ENCODE assay signal across 1 cellular context in genomic region chr1:33433509-33434362, GRCh38.
TF ChIP-seq lines count a peak whose summit lies in the region.

No MANE protein-coding gene starts in this region.

TF ChIP-seq in HEK293, 187 proteins besides CTCF, POLR2A, EP300 and RAD21 (continued from another document and continues in another):
- TF ChIP-seq ZNF184 (tag by site-specific recombination; IDR thresholded peaks at IDR 0.05) (no peak), ZNF211 (tag by site-specific recombination; IDR thresholded peaks at IDR 0.05; ENCODE audit: low read depth) (no peak), ZNF707 (tag by site-specific recombination; IDR thresholded peaks at IDR 0.05) (no peak), ZBTB6 (tag by site-specific recombination; IDR thresholded peaks at IDR 0.05) (no peak), ZNF391 (tag by site-specific recombination; IDR thresholded peaks at IDR 0.05; ENCODE audit: borderline replicate concordance, low read depth) (no peak), ZNF175 (tag by site-specific recombination; IDR thresholded peaks at IDR 0.05) (no peak), PRDM6 (tag by site-specific recombination; IDR thresholded peaks at IDR 0.05) (peak; percentile 42; the same call in 1 of the 2 replicates), KLF8 (tag by site-specific recombination; IDR thresholded peaks at IDR 0.05) (peak; percentile 68), ZNF223 (tag by site-specific recombination; IDR thresholded peaks at IDR 0.05) (no peak), HIC1 (tag by site-specific recombination; IDR thresholded peaks at IDR 0.05) (peak; percentile 71), GLI4 (tag by site-specific recombination; IDR thresholded peaks at IDR 0.05) (no peak), YY1 (tag by site-specific recombination; IDR thresholded peaks at IDR 0.05) (no peak), ZNF791 (tag by site-specific recombination; IDR thresholded peaks at IDR 0.05) (0 out of 2 replicates have a peak, but pooled peaks have one; percentile 13), ZNF324 (tag by site-specific recombination; IDR thresholded peaks at IDR 0.05) (peak; percentile 92), ZNF776 (tag by site-specific recombination; IDR thresholded peaks at IDR 0.05; ENCODE audit: borderline replicate concordance) (no peak), ZXDB (tag by site-specific recombination; IDR thresholded peaks at IDR 0.05) (peak; percentile 35; the same call in 1 of the 2 replicates), ZFP69B (tag by site-specific recombination; IDR thresholded peaks at IDR 0.05) (0 out of 2 replicates have a peak, but pooled peaks have one; percentile 26), ZNF174 (tag by site-specific recombination; IDR thresholded peaks at IDR 0.05) (no peak), ZNF629 (tag by site-specific recombination; IDR thresholded peaks at IDR 0.05) (peak; percentile 76), ZBTB20 (tag by site-specific recombination; IDR thresholded peaks at IDR 0.05) (no peak; the same call in 1 of the 2 replicates), ZSCAN4 (tag by site-specific recombination; IDR thresholded peaks at IDR 0.05) (peak; percentile 78), ZNF146 (tag by site-specific recombination; IDR thresholded peaks at IDR 0.05) (no peak), ZBTB21 (tag by site-specific recombination; IDR thresholded peaks at IDR 0.05) (peak; percentile 46; the same call in 1 of the 2 replicates), ZNF394 (tag by site-specific recombination; IDR thresholded peaks at IDR 0.05; ENCODE audit: borderline replicate concordance) (no peak), ZBTB48 (tag by site-specific recombination; IDR thresholded peaks at IDR 0.05) (peak; percentile 72; the same call in 1 of the 2 replicates), HOXC10 (CRISPR knock-in tag; IDR thresholded peaks at IDR 0.05) (no peak), ZNF221 (tag by site-specific recombination; IDR thresholded peaks at IDR 0.05; ENCODE audit: borderline replicate concordance) (no peak), ZNF843 (tag by site-specific recombination; IDR thresholded peaks at IDR 0.05) (no peak), ZNF677 (tag by site-specific recombination; IDR thresholded peaks at IDR 0.05) (no peak), ZNF239 (tag by site-specific recombination; IDR thresholded peaks at IDR 0.05) (no peak), ZNF133 (tag by site-specific recombination; IDR thresholded peaks at IDR 0.05) (no peak), ZNF280D (tag by site-specific recombination; IDR thresholded peaks at IDR 0.05) (no peak), ZNF664 (tag by site-specific recombination; IDR thresholded peaks at IDR 0.05) (0 out of 2 replicates have a peak, but pooled peaks have one; percentile 5), ZNF18 (tag by site-specific recombination; IDR thresholded peaks at IDR 0.05) (no peak), ZNF155 (tag by site-specific recombination; IDR thresholded peaks at IDR 0.05) (no peak), ZNF248 (tag by site-specific recombination; IDR thresholded peaks at IDR 0.05) (0 out of 2 replicates have a peak, but pooled peaks have one; percentile 42), ZNF214 (tag by site-specific recombination; IDR thresholded peaks at IDR 0.05; ENCODE audit: borderline replicate concordance) (no peak), SP3 (tag by site-specific recombination; IDR thresholded peaks at IDR 0.05) (0 out of 2 replicates have a peak, but pooled peaks have one; percentile 24), ZNF423 (tag by site-specific recombination; IDR thresholded peaks at IDR 0.05) (peak; percentile 24; the same call in 1 of the 2 replicates), SP7 (tag by site-specific recombination; IDR thresholded peaks at IDR 0.05) (peak; percentile 94), ZNF692 (tag by site-specific recombination; IDR thresholded peaks at IDR 0.05) (peak; percentile 63; the same call in 1 of the 2 replicates), ZFHX2 (tag by site-specific recombination; conservative IDR thresholded peaks at IDR 0.05) (0 out of 2 replicates have a peak, but pooled peaks have one; percentile 10), ZNF10 (tag by site-specific recombination; IDR thresholded peaks at IDR 0.05) (no peak), ZBTB17 (tag by site-specific recombination; IDR thresholded peaks at IDR 0.05) (no peak), BCL6B (tag by site-specific recombination; IDR thresholded peaks at IDR 0.05) (0 out of 2 replicates have a peak, but pooled peaks have one; percentile 23), PRDM1 (tag by site-specific recombination; IDR thresholded peaks at IDR 0.05) (no peak), PATZ1 (tag by site-specific recombination; IDR thresholded peaks at IDR 0.05) (peak; percentile 82), MEIS1 (CRISPR knock-in tag; IDR thresholded peaks at IDR 0.05; ENCODE audit: borderline replicate concordance) (peak; percentile 69; the same call in 1 of the 2 replicates), SETDB1 (IDR thresholded peaks at IDR 0.05; ENCODE audit: insufficient read length, low read length) (no peak), ZFP3 (tag by site-specific recombination; IDR thresholded peaks at IDR 0.05; ENCODE audit: low read depth) (no peak), GLIS1 (tag by site-specific recombination; IDR thresholded peaks at IDR 0.05) (peak; percentile 37; the same call in 1 of the 2 replicates)
